23 cellular contexts compared by ENCODE assay signal in the genomic region with DNA sequence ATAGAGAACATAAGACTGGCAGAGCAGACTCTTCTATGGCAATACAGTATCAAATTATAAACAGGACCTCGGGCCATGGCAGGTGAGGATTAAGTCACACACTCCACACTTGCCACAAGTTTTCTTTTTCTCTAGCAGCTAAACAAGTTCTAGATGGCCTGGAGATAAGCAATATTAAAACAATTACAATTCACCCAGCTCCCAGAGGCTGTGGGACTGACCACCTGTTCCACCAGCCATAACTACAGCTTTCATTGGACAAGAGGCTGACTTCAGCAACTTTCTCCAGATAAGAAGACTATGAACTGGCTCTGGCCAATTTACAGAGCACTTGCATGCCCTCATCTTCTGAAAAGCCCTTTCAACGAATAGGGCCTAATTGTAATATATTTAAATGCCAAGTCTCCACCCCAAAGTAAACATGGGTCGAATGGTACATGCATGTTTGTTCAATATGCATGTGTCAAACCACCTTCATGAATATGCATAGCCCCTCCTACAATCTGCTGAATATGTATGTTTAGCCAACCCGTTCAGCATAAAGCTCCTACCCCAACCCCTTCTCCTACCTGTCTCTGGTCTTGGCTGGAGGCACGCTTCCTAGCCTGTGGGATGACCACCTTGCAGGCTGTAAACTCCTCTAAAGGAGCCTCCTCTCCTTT. TPM values are rescaled to one million over a fixed set of nuclear protein-coding genes. Genes with fewer than 3 reads are reported as not detected.
DNase-seq lines count a peak whose midpoint lies in the region; ATAC-seq and TF ChIP-seq lines count a peak whose summit lies in the region.
"Had no signal": no experiment of that assay in that cellular context is flagged by ENCODE, and none has a peak within 500 bp of the region (broad histone marks: within the 10 kb centered on the region; RNA-seq: fewer than 3 reads in every experiment).

No MANE protein-coding gene starts in this region.

- no peak overlapping the region for H3K4me2 ChIP-seq in Karpas-422 (ENCODE audit: low read depth, low read length, poor library complexity, severe bottlenecking)
- H3K4me2 ChIP-seq: hepatocyte, PC-9 had no signal

- H3K9me2 ChIP-seq in Karpas-422 (replicated peaks; ENCODE audit: insufficient read depth, low read length) = no peaks in the 10 kb centered on the region

- no peaks in the 10 kb centered on the region for H3K9me3 Mint-ChIP-seq in activated naive CD8-positive, alpha-beta T cell (ENCODE audit: low read depth)
- H3K9me3 Mint-ChIP-seq in activated naive CD8-positive, alpha-beta T cell treated with anti-CD3 and anti-CD28 coated beads for 36 hours = no peaks in the 10 kb centered on the region
- H3K9me3 Mint-ChIP-seq in naive thymus-derived CD8-positive, alpha-beta T cell = no peaks in the 10 kb centered on the region
- peaks cover 4% of the 10 kb centered on the region for H3K9me3 Mint-ChIP-seq in type B pancreatic cell
- H3K9me3 Mint-ChIP-seq: activated naive CD8-positive, alpha-beta T cell treated with anti-CD3 and anti-CD28 coated beads, Interleukin-2, amount 50 U/mL, for 24 hours; CD4-positive, alpha-beta memory T cell had no signal

- no peaks in the 10 kb centered on the region for H3K36me3 ChIP-seq in Karpas-422 (ENCODE audit: insufficient read depth, low read length)
- H3K36me3 ChIP-seq: cardiac muscle cell, neutrophil had no signal

- H3K27ac ChIP-seq in angular gyrus (ENCODE audit: low read depth, low read length) (peak overlapping the region; percentile 88), Karpas-422 (ENCODE audit: low read length) (no peak overlapping the region)
- H3K27ac ChIP-seq: cardiac muscle cell, hepatocyte, neutrophil, PC-9, SK-N-MC had no signal

- peak overlapping the region; percentile 16 for H3K27ac Mint-ChIP-seq in activated naive CD8-positive, alpha-beta T cell
- H3K27ac Mint-ChIP-seq in activated naive CD8-positive, alpha-beta T cell treated with anti-CD3 and anti-CD28 coated beads for 36 hours = no peak overlapping the region
- H3K27ac Mint-ChIP-seq in naive thymus-derived CD8-positive, alpha-beta T cell = peak overlapping the region in 3 of 10 donors; percentile 43 to 58 (median 52)
- H3K27ac Mint-ChIP-seq in type B pancreatic cell = peak overlapping the region; percentile 13
- H3K27ac Mint-ChIP-seq: activated naive CD8-positive, alpha-beta T cell treated with anti-CD3 and anti-CD28 coated beads, Interleukin-2, amount 50 U/mL, for 24 hours had no signal

- H3K4me1 Mint-ChIP-seq in activated naive CD8-positive, alpha-beta T cell (ENCODE audit: low read depth) = peaks cover 11% of the 10 kb centered on the region
- H3K4me1 Mint-ChIP-seq in activated naive CD8-positive, alpha-beta T cell treated with anti-CD3 and anti-CD28 coated beads for 36 hours = peaks cover 10% of the 10 kb centered on the region
- peaks cover 6 to 15% (median 11%) of the 10 kb centered on the region in 4 donors for H3K4me1 Mint-ChIP-seq in naive thymus-derived CD8-positive, alpha-beta T cell
- peaks cover 17% of the 10 kb centered on the region for H3K4me1 Mint-ChIP-seq in type B pancreatic cell (ENCODE audit: unreplicated experiment)

- peaks cover 7% of the 10 kb centered on the region for H3K4me1 ChIP-seq in Karpas-422 (ENCODE audit: low read length)

- H3K27me3 ChIP-seq in Karpas-422 (ENCODE audit: low read length) = no peaks in the 10 kb centered on the region
- H3K27me3 ChIP-seq: cardiac muscle cell, hepatocyte had no signal

- H3K9me3 ChIP-seq in Karpas-422 (ENCODE audit: low read length) = no peaks in the 10 kb centered on the region
- H3K9me3 ChIP-seq: neutrophil had no signal

- no peak for TF ChIP-seq CTCF in type B pancreatic cell (conservative IDR thresholded peaks at IDR 0.05)

- H3K4me3 Mint-ChIP-seq in activated naive CD8-positive, alpha-beta T cell = peak overlapping the region; percentile 43
- no peak overlapping the region for H3K4me3 Mint-ChIP-seq in activated naive CD8-positive, alpha-beta T cell treated with anti-CD3 and anti-CD28 coated beads for 36 hours
- H3K4me3 Mint-ChIP-seq in naive thymus-derived CD8-positive, alpha-beta T cell = peak overlapping the region in 7 of 10 donors; percentile 31 to 89 (median 76)
- no peak overlapping the region for H3K4me3 Mint-ChIP-seq in type B pancreatic cell

- no peak overlapping the region for H2AFZ ChIP-seq in Karpas-422 (ENCODE audit: low read length)
- H2AFZ ChIP-seq: hepatocyte, PC-9 had no signal

- DNase-seq in activated naive CD8-positive, alpha-beta T cell treated with anti-CD3 and anti-CD28 coated beads for 36 hours = no peak
- DNase-seq in naive thymus-derived CD8-positive, alpha-beta T cell = no peak
- no peak for DNase-seq in type B pancreatic cell (ENCODE audit: extremely low spot score, unreplicated experiment)
- DNase-seq in NCI-H2171 (lab: John Stamatoyannopoulos, UW) = no peak
- no peak for DNase-seq in Karpas-422
- DNase-seq: activated CD4-positive, alpha-beta T cell treated with anti-CD3 and anti-CD28 coated beads for 4 hours; activated naive CD8-positive, alpha-beta T cell treated with anti-CD3 and anti-CD28 coated beads, Interleukin-2, amount 50 U/mL, for 24 hours; activated T-cell treated with anti-CD3 and anti-CD28 coated beads for 4 hours; CD4-positive, alpha-beta memory T cell; effector memory CD4-positive, alpha-beta T cell; mesendoderm; NCI-H187 treated with DMSO at 0.1 percent for 48 hours had no signal

- H3K79me2 ChIP-seq in Karpas-422 (ENCODE audit: low read length) = no peaks in the 10 kb centered on the region
- H3K79me2 ChIP-seq: hepatocyte had no signal

- H3K36me3 Mint-ChIP-seq in activated naive CD8-positive, alpha-beta T cell = no peaks in the 10 kb centered on the region
- H3K36me3 Mint-ChIP-seq in activated naive CD8-positive, alpha-beta T cell treated with anti-CD3 and anti-CD28 coated beads for 36 hours = no peaks in the 10 kb centered on the region
- no peaks in the 10 kb centered on the region for H3K36me3 Mint-ChIP-seq in naive thymus-derived CD8-positive, alpha-beta T cell
- no peaks in the 10 kb centered on the region for H3K36me3 Mint-ChIP-seq in type B pancreatic cell
- H3K36me3 Mint-ChIP-seq: CD4-positive, alpha-beta memory T cell had no signal

- no peak overlapping the region for H3K4me3 ChIP-seq in Karpas-422 (ENCODE audit: low read length)
- H3K4me3 ChIP-seq: cardiac muscle cell, hepatocyte, PC-9, SK-N-MC had no signal

- no peaks in the 10 kb centered on the region for H3K27me3 Mint-ChIP-seq in activated naive CD8-positive, alpha-beta T cell
- no peaks in the 10 kb centered on the region for H3K27me3 Mint-ChIP-seq in activated naive CD8-positive, alpha-beta T cell treated with anti-CD3 and anti-CD28 coated beads for 36 hours
- H3K27me3 Mint-ChIP-seq in naive thymus-derived CD8-positive, alpha-beta T cell = peaks cover 0 to 1% (median 0%) of the 10 kb centered on the region in 5 donors
- peaks cover 4% of the 10 kb centered on the region for H3K27me3 Mint-ChIP-seq in type B pancreatic cell
- H3K27me3 Mint-ChIP-seq: activated naive CD8-positive, alpha-beta T cell treated with anti-CD3 and anti-CD28 coated beads, Interleukin-2, amount 50 U/mL, for 24 hours had no signal

- H3K9ac ChIP-seq in Karpas-422 (ENCODE audit: low read length) = no peak overlapping the region

- POLR2A ChIA-PET in naive thymus-derived CD8-positive, alpha-beta T cell (lab: Charles Lee) = no interaction called here

- ATAC-seq in naive thymus-derived CD8-positive, alpha-beta T cell = no peak
- ATAC-seq in GM21360 (IDR thresholded peaks at IDR 0.05; ENCODE audit: unreplicated experiment) = no peak
- ATAC-seq: activated naive CD8-positive, alpha-beta T cell treated with anti-CD3 and anti-CD28 coated beads, Interleukin-2, amount 50 U/mL, for 24 hours; right cardiac atrium had no signal

- H4K20me1 ChIP-seq in Karpas-422 (ENCODE audit: insufficient read depth, low read depth, low read length) = no peaks in the 10 kb centered on the region

RNA-seq across cellular contexts. Expression of gene CFAP157, which starts 6.1 kb away (rescaled TPM):
- total RNA-seq in activated naive CD8-positive, alpha-beta T cell treated with anti-CD3 and anti-CD28 coated beads for 36 hours = not detected
- under 1 TPM; 0.58 to 0.99 TPM for total RNA-seq in naive thymus-derived CD8-positive, alpha-beta T cell
- polyA plus RNA-seq in naive thymus-derived CD8-positive, alpha-beta T cell = under 1 TPM; 0.18 to 0.32 (median 0.23) TPM
- 0.26 and 8.0 TPM in 2 replicates for total RNA-seq in type B pancreatic cell (ENCODE audit: low replicate concordance)
- not detected in 2 replicates for total RNA-seq in Karpas-422 (2014; rRNA removed; shearing (Covaris generic); ENCODE audit: low replicate concordance)
- total RNA-seq: hepatocyte, right cardiac atrium had no signal
- polyA plus RNA-seq: AG04450, keratinocyte had no signal

RNA-seq across cellular contexts. Expression of gene PTRH1, which starts 14.7 kb away (rescaled TPM):
- total RNA-seq in activated naive CD8-positive, alpha-beta T cell treated with anti-CD3 and anti-CD28 coated beads for 36 hours = 10 to 100 TPM; 19.7 to 21.2 TPM
- 1 to 10 TPM; 8.8 to 8.9 TPM for total RNA-seq in naive thymus-derived CD8-positive, alpha-beta T cell
- polyA plus RNA-seq in naive thymus-derived CD8-positive, alpha-beta T cell = 10 to 100 TPM; 26.2 to 37.7 (median 30.9) TPM
- 12.0 and 13.9 TPM in 2 replicates for total RNA-seq in type B pancreatic cell (ENCODE audit: low replicate concordance)
- 10.6 and 24.9 TPM in 2 replicates for total RNA-seq in Karpas-422 (2014; rRNA removed; shearing (Covaris generic); ENCODE audit: low replicate concordance)

RNA-seq across cellular contexts. Expression of gene TTC16, which starts 15.2 kb away (rescaled TPM):
- total RNA-seq in activated naive CD8-positive, alpha-beta T cell treated with anti-CD3 and anti-CD28 coated beads for 36 hours = 1 to 10 TPM; 1.3 to 1.4 TPM
- 1 to 10 TPM; 7.2 to 8.2 TPM for total RNA-seq in naive thymus-derived CD8-positive, alpha-beta T cell
- 1 to 10 TPM; 1.8 to 4.4 (median 3.0) TPM for polyA plus RNA-seq in naive thymus-derived CD8-positive, alpha-beta T cell
- total RNA-seq in type B pancreatic cell (ENCODE audit: low replicate concordance) = 0.10 TPM in 1 of 2 replicates, not detected in the other
- not detected in 2 replicates for total RNA-seq in Karpas-422 (2014; rRNA removed; shearing (Covaris generic); ENCODE audit: low replicate concordance)
- total RNA-seq: hepatocyte had no signal
- polyA plus RNA-seq: AG04450, cardiac muscle cell, hepatocyte, keratinocyte had no signal

RNA-seq across cellular contexts. Expression of gene TOR2A, which starts 34.4 kb away (rescaled TPM):
- 10 to 100 TPM; 17.7 to 18.1 TPM for total RNA-seq in activated naive CD8-positive, alpha-beta T cell treated with anti-CD3 and anti-CD28 coated beads for 36 hours
- 10 to 100 TPM in 1 of 2 experiments, 1 to 10 TPM in 1; 9.8 to 13.9 TPM for total RNA-seq in naive thymus-derived CD8-positive, alpha-beta T cell
- 10 to 100 TPM; 18.1 to 24.7 (median 23.5) TPM for polyA plus RNA-seq in naive thymus-derived CD8-positive, alpha-beta T cell
- 21.5 and 21.9 TPM in 2 replicates for total RNA-seq in type B pancreatic cell (ENCODE audit: low replicate concordance)
- 10.7 and 12.7 TPM in 2 replicates for total RNA-seq in Karpas-422 (2014; rRNA removed; shearing (Covaris generic); ENCODE audit: low replicate concordance)

Comparison
In these comparisons a context has a peak if more than half of its experiments do, and no peak if none do; other contexts are left out.
1. H3K4me3 Mint-ChIP-seq: peak in activated naive CD8-positive, alpha-beta T cell (single experiment) and naive thymus-derived CD8-positive, alpha-beta T cell (7 of 10); none in activated naive CD8-positive, alpha-beta T cell treated with anti-CD3 and anti-CD28 coated beads for 36 hours (single experiment) and type B pancreatic cell (single experiment).